Comparison of ENCODE assay signal across 8 cellular contexts in genomic region chr2:27428213-27428977, GRCh38. TPM values are rescaled to one million over a fixed set of nuclear protein-coding genes. Genes with fewer than 3 reads are reported as not detected.
DNase-seq lines count a peak whose midpoint lies in the region; ATAC-seq and TF ChIP-seq lines count a peak whose summit lies in the region.

NRBP1 (plus strand) TSS chr2:27428631; CDS start chr2:27433274, 4,643 bp downstream.

- no peaks in the 10 kb centered on the region for H3K9me3 ChIP-seq in effector memory CD4-positive, alpha-beta T cell (ENCODE audit: control insufficient read depth, low read length)

- peaks cover 4% of the 10 kb centered on the region for H3K36me3 Mint-ChIP-seq in memory B cell

- TF ChIP-seq CTCF in GM20000 (IDR thresholded peaks at IDR 0.05; ENCODE audit: extremely low read depth, missing control alignments), result no peak

- H3K27ac ChIP-seq in effector memory CD4-positive, alpha-beta T cell (ENCODE audit: insufficient read depth, low read length, poor library complexity, severe bottlenecking), result peak within 1 kb of the TSS; percentile 89

- DNase-seq in COLO829 (ENCODE audit: low spot score) (peak; percentile 84), GM20000 (ENCODE audit: low spot score) (peak; percentile 96), HT-29 (ENCODE audit: low spot score) (peak; percentile 92), NOMO-1 treated with DMSO at 0.1 percent for 48 hours (lab: John Stamatoyannopoulos, UW; ENCODE audit: unreplicated experiment) (peak; percentile 79), memory B cell (ENCODE audit: low spot score in 2 of 2) (peak; percentile 87 to 90)
- peak; percentile 79 to 82 for DNase-seq in activated CD8-positive, alpha-beta memory T cell treated with anti-CD3 and anti-CD28 coated beads for 4 hours (ENCODE audit: low read depth in 2 of 2)
- DNase-seq in effector memory CD4-positive, alpha-beta T cell, result peak; percentile 77 to 84 (median 82)
- peak; percentile 86 for DNase-seq in stimulated activated CD8-positive, alpha-beta memory T cell treated with anti-CD3 and anti-CD28 coated beads, Interleukin-12 subunit alpha, Interleukin-12 subunit beta, amount 100 ng/mL, for 1 hour (ENCODE audit: low read depth)

- peak within 1 kb of the TSS; percentile 89 for H3K4me3 ChIP-seq in effector memory CD4-positive, alpha-beta T cell (ENCODE audit: insufficient read depth, low read depth, low read length, poor library complexity, severe bottlenecking)

- peaks cover 25% of the 10 kb centered on the region for H3K4me1 ChIP-seq in effector memory CD4-positive, alpha-beta T cell (ENCODE audit: control insufficient read depth, insufficient read depth, low read length, poor library complexity, severe bottlenecking)

- peak within 1 kb of the TSS; percentile 93 for H3K27ac Mint-ChIP-seq in memory B cell

- no peaks in the 10 kb centered on the region for H3K27me3 Mint-ChIP-seq in memory B cell

- no peaks in the 10 kb centered on the region for H3K9me3 Mint-ChIP-seq in memory B cell

- peak within 1 kb of the TSS; percentile 100 for H3K4me3 Mint-ChIP-seq in memory B cell

- H3K27me3 ChIP-seq in effector memory CD4-positive, alpha-beta T cell (replicated peaks; ENCODE audit: control insufficient read depth, insufficient read depth, low read length, poor library complexity, severe bottlenecking), result no peaks in the 10 kb centered on the region

- peak; percentile 90 for ATAC-seq in memory B cell (ENCODE audit: low read depth)

- peaks cover 4% of the 10 kb centered on the region for H3K36me3 ChIP-seq in effector memory CD4-positive, alpha-beta T cell (ENCODE audit: control insufficient read depth, insufficient read depth, low read length)

- peaks cover 19% of the 10 kb centered on the region for H3K4me1 Mint-ChIP-seq in memory B cell

RNA-seq across cellular contexts. Expression of gene NRBP1, which starts in this region (rescaled TPM):
- 49.7 and 50.1 TPM in 2 replicates for total RNA-seq in HT-29 (2014; rRNA removed; shearing (Covaris generic))

Comparison
In these comparisons a context has a peak if more than half of its experiments do, and no peak if none do; other contexts are left out.
1. Peak in every context shown above with its lines: DNase-seq, ATAC-seq, H3K4me3 ChIP-seq and H3K27ac ChIP-seq.